ENCODE assay signal across 8 cellular contexts in genomic region chr1:207826557-207827487, GRCh38.
DNase-seq lines count a peak whose midpoint lies in the region; ATAC-seq lines count a peak whose summit lies in the region.

No MANE protein-coding gene starts in this region.

- no peaks in the 10 kb centered on the region for H3K9me3 Mint-ChIP-seq in activated naive CD4-positive, alpha-beta T cell treated with anti-CD3 and anti-CD28 coated beads, Interleukin-2, amount 50 U/mL, for 72 hours

- no peaks in the 10 kb centered on the region for H3K27me3 ChIP-seq in layer of hippocampus (ENCODE audit: control insufficient read depth, insufficient read depth, low read length)

- DNase-seq in NOMO-1 treated with DMSO at 0.1 percent for 48 hours (lab: John Stamatoyannopoulos, UW; ENCODE audit: unreplicated experiment): peak; percentile 21
- no peak for DNase-seq in NOMO-1 treated with dmso at 0.1 percent for 144 hours (lab: John Stamatoyannopoulos, UW; ENCODE audit: unreplicated experiment)
- peak in 1 of 2 donors; percentile 52 for DNase-seq in activated naive CD4-positive, alpha-beta T cell treated with anti-CD3 and anti-CD28 coated beads, Interleukin-2, amount 50 U/mL, for 72 hours (ENCODE audit: low spot score in 2 of 2)
- no peak for DNase-seq in substantia nigra (lab: John Stamatoyannopoulos, UW)

- peak overlapping the region; percentile 98 for H3K27ac ChIP-seq in layer of hippocampus (ENCODE audit: low read depth, low read length)
- H3K27ac ChIP-seq in substantia nigra (ENCODE audit: low read depth, low read length, poor library complexity, severe bottlenecking): peak overlapping the region; percentile 69

- ATAC-seq in activated naive CD4-positive, alpha-beta T cell treated with anti-CD3 and anti-CD28 coated beads, Interleukin-2, amount 50 U/mL, for 72 hours: no peak
- ATAC-seq in HG03457 (IDR thresholded peaks at IDR 0.05; ENCODE audit: unreplicated experiment): no peak
- no peak for ATAC-seq in HG02678 (IDR thresholded peaks at IDR 0.05; ENCODE audit: unreplicated experiment)
- ATAC-seq in HG02938 (IDR thresholded peaks at IDR 0.05; ENCODE audit: unreplicated experiment): no peak

- peak overlapping the region; percentile 94 to 97 for H3K27ac Mint-ChIP-seq in activated naive CD4-positive, alpha-beta T cell treated with anti-CD3 and anti-CD28 coated beads, Interleukin-2, amount 50 U/mL, for 72 hours

- peaks cover 0 to 33% of the 10 kb centered on the region in 2 donors for H3K36me3 Mint-ChIP-seq in activated naive CD4-positive, alpha-beta T cell treated with anti-CD3 and anti-CD28 coated beads, Interleukin-2, amount 50 U/mL, for 72 hours
